In the genomic region with DNA sequence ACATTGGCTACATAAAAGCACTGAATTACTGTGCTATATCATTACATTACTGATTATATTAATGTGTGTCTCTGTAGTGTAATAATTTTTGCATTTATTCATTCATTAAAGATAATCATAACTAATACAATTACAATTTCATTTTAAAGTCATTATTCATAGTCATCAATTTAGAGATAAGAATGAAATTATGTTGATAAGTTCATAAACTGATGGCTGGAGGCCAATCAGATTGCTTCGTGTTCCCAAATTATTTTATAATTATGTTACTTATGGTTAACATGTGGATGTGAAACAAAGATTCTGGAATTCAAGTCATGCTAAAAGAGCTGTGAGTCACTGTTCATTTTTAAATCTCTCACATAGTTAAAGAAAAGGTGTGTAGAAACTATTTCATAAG, we compare ENCODE assay signal across 1 cellular context.
TF ChIP-seq lines count a peak whose summit lies in the region.

No MANE protein-coding gene starts in this region.

TF ChIP-seq in SK-N-SH, 30 proteins besides CTCF, POLR2A, EP300 and RAD21 (continued from another document):
- TF ChIP-seq, protein P1, sequence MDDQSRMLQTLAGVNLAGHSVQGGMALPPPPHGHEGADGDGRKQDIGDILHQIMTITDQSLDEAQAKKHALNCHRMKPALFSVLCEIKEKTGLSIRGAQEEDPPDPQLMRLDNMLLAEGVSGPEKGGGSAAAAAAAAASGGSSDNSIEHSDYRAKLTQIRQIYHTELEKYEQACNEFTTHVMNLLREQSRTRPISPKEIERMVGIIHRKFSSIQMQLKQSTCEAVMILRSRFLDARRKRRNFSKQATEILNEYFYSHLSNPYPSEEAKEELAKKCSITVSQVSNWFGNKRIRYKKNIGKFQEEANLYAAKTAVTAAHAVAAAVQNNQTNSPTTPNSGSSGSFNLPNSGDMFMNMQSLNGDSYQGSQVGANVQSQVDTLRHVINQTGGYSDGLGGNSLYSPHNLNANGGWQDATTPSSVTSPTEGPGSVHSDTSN (IDR thresholded peaks at IDR 0.05): 0 out of 2 replicates have a peak, but pooled peaks have one; percentile 12
- TF ChIP-seq TEAD4 (IDR thresholded peaks at IDR 0.05; ENCODE audit: borderline replicate concordance, insufficient read depth) (peak; percentile 64; the same call in 1 of the 2 replicates), RFX5 (IDR thresholded peaks at IDR 0.05; ENCODE audit: low read length) (no peak), SMC3 (IDR thresholded peaks at IDR 0.05; ENCODE audit: low read depth, low read length) (no peak; the same call in 1 of the 2 replicates), TAF1 (IDR thresholded peaks at IDR 0.05; ENCODE audit: borderline replicate concordance, low read depth, low read length) (no peak), MEF2A (IDR thresholded peaks at IDR 0.05; ENCODE audit: borderline replicate concordance, low read depth) (no peak), YY1 (IDR thresholded peaks at IDR 0.05; ENCODE audit: low read depth) (no peak), MXI1 (IDR thresholded peaks at IDR 0.05; ENCODE audit: low read depth, low read length) (no peak), POLR2AphosphoS5 (IDR thresholded peaks at IDR 0.05; ENCODE audit: low read depth, low read length) (no peak; the same call in 1 of the 2 replicates), FOXM1 (IDR thresholded peaks at IDR 0.05; ENCODE audit: low read depth) (no peak), GABPA (IDR thresholded peaks at IDR 0.05; ENCODE audit: low read depth) (no peak), CHD2 (IDR thresholded peaks at IDR 0.05; ENCODE audit: low read length, partially characterized antibody) (peak; percentile 51), JUND (IDR thresholded peaks at IDR 0.05) (no peak), GATA2 (CRISPR knock-in tag; IDR thresholded peaks at IDR 0.05) (peak; percentile 67), FOXJ3 (CRISPR knock-in tag; IDR thresholded peaks at IDR 0.05) (no peak), NRF1 (IDR thresholded peaks at IDR 0.05; ENCODE audit: low read depth, low read length) (no peak), EZH2phosphoT487 (IDR thresholded peaks at IDR 0.05; ENCODE audit: borderline replicate concordance, low read depth) (no peak)
- TF ChIP-seq, protein P2, sequence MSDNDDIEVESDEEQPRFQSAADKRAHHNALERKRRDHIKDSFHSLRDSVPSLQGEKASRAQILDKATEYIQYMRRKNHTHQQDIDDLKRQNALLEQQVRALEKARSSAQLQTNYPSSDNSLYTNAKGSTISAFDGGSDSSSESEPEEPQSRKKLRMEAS (IDR thresholded peaks at IDR 0.05; ENCODE audit: low read depth): no peak
- TF ChIP-seq, protein P3, sequence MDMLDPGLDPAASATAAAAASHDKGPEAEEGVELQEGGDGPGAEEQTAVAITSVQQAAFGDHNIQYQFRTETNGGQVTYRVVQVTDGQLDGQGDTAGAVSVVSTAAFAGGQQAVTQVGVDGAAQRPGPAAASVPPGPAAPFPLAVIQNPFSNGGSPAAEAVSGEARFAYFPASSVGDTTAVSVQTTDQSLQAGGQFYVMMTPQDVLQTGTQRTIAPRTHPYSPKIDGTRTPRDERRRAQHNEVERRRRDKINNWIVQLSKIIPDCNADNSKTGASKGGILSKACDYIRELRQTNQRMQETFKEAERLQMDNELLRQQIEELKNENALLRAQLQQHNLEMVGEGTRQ (IDR thresholded peaks at IDR 0.05; ENCODE audit: borderline replicate concordance, low read depth, low read length): no peak
- TF ChIP-seq, protein P4, sequence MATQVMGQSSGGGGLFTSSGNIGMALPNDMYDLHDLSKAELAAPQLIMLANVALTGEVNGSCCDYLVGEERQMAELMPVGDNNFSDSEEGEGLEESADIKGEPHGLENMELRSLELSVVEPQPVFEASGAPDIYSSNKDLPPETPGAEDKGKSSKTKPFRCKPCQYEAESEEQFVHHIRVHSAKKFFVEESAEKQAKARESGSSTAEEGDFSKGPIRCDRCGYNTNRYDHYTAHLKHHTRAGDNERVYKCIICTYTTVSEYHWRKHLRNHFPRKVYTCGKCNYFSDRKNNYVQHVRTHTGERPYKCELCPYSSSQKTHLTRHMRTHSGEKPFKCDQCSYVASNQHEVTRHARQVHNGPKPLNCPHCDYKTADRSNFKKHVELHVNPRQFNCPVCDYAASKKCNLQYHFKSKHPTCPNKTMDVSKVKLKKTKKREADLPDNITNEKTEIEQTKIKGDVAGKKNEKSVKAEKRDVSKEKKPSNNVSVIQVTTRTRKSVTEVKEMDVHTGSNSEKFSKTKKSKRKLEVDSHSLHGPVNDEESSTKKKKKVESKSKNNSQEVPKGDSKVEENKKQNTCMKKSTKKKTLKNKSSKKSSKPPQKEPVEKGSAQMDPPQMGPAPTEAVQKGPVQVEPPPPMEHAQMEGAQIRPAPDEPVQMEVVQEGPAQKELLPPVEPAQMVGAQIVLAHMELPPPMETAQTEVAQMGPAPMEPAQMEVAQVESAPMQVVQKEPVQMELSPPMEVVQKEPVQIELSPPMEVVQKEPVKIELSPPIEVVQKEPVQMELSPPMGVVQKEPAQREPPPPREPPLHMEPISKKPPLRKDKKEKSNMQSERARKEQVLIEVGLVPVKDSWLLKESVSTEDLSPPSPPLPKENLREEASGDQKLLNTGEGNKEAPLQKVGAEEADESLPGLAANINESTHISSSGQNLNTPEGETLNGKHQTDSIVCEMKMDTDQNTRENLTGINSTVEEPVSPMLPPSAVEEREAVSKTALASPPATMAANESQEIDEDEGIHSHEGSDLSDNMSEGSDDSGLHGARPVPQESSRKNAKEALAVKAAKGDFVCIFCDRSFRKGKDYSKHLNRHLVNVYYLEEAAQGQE (IDR thresholded peaks at IDR 0.05; ENCODE audit: low read depth, low read length): no peak
- TF ChIP-seq, protein P5, sequence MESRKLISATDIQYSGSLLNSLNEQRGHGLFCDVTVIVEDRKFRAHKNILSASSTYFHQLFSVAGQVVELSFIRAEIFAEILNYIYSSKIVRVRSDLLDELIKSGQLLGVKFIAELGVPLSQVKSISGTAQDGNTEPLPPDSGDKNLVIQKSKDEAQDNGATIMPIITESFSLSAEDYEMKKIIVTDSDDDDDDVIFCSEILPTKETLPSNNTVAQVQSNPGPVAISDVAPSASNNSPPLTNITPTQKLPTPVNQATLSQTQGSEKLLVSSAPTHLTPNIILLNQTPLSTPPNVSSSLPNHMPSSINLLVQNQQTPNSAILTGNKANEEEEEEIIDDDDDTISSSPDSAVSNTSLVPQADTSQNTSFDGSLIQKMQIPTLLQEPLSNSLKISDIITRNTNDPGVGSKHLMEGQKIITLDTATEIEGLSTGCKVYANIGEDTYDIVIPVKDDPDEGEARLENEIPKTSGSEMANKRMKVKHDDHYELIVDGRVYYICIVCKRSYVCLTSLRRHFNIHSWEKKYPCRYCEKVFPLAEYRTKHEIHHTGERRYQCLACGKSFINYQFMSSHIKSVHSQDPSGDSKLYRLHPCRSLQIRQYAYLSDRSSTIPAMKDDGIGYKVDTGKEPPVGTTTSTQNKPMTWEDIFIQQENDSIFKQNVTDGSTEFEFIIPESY (IDR thresholded peaks at IDR 0.05; ENCODE audit: borderline replicate concordance, low read depth): no peak
